13 cellular contexts compared by ENCODE assay signal in genomic region chr13:59038824-59039223, GRCh38.
DNase-seq lines count a peak whose midpoint lies in the region; ATAC-seq, FAIRE-seq and TF ChIP-seq lines count a peak whose summit lies in the region.
"Had no signal": no experiment of that assay in that cellular context is flagged by ENCODE, and none has a peak within 500 bp of the region (broad histone marks: within the 10 kb centered on the region; RNA-seq: fewer than 3 reads in every experiment).

No MANE protein-coding gene starts in this region.

- POLR2A ChIA-PET in IMR-90 (lab: Charles Lee; ENCODE audit: unreplicated experiment) = no interaction called here
- POLR2A ChIA-PET in H1 (lab: Charles Lee; ENCODE audit: partially characterized antibody) = no interaction called here

- H3K9ac ChIP-seq in IMR-90 (ENCODE audit: low read depth, low read length) = no peak overlapping the region
- H3K9ac ChIP-seq in H1 (replicated peaks in 1 of 4; ENCODE audit: extremely low read depth in 1 of 4, low read depth in 3 of 4, low read length in 3 of 4) = no peak overlapping the region

- WGBS in IMR-90 (ENCODE audit: extremely low coverage in 2 of 2, insufficient read length in 1 of 2), 2 experiments = no CpG with 5 or more reads among the region's 1 CpG
- WGBS in H1 (ENCODE audit: extremely low coverage in 1 of 2, insufficient coverage in 1 of 2, insufficient read length in 1 of 2, insufficient replicate concordance in 2 of 2, low coverage in 1 of 2, low lambda C conversion rate in 2 of 2, missing lambda C conversion rate in 1 of 2), 2 experiments = 88% methylated on average over 1 of the region's 1 CpG; no CpG with 5 or more reads in 1 of the 2 experiments

- no peak for TF ChIP-seq EP300 in H1 (IDR thresholded peaks at IDR 0.05; ENCODE audit: borderline replicate concordance in 1 of 2, low read depth in 2 of 2, low read length in 2 of 2)

- FAIRE-seq in H1 (lab: Jason Lieb, UNC) = no peak

- TF ChIP-seq CTCF in IMR-90 (conservative IDR thresholded peaks at IDR 0.05; ENCODE audit: low read depth, low read length) (no peak), H1 (IDR thresholded peaks at IDR 0.05; ENCODE audit: control extremely low read depth in 1 of 3, insufficient read depth in 1 of 3, low read depth in 1 of 3, low read length in 3 of 3) (no peak)

- no peak overlapping the region for H2AK9ac ChIP-seq in IMR-90 (replicated peaks; ENCODE audit: low read depth, low read length, poor library complexity)

- in situ Hi-C loops in IMR-90 (cut with MboI; ENCODE audit: low sequenced_read_pairs) = no loop called here

- H3K56ac ChIP-seq in IMR-90 (ENCODE audit: extremely low read depth, insufficient read depth, low read length) = no peak overlapping the region
- no peak overlapping the region for H3K56ac ChIP-seq in H1 (replicated peaks; ENCODE audit: insufficient read length, low read depth, low read length)

- H3K27me3 ChIP-seq in IMR-90 (ENCODE audit: control insufficient read depth, insufficient read depth, low read length) = no peaks in the 10 kb centered on the region
- H3K27me3 ChIP-seq in H1 (replicated peaks in 1 of 4; ENCODE audit: control insufficient read depth in 3 of 4, extremely low read depth in 1 of 4, insufficient read depth in 3 of 4, low read length in 3 of 4) = no peaks in the 10 kb centered on the region
- H3K27me3 ChIP-seq: right lobe of liver had no signal

- no peaks in the 10 kb centered on the region for H4K20me1 ChIP-seq in IMR-90 (ENCODE audit: insufficient read depth, low read length)
- H4K20me1 ChIP-seq in H1 (replicated peaks in 1 of 2; ENCODE audit: control insufficient read depth in 1 of 2, insufficient read depth in 2 of 2, low read length in 2 of 2) = no peaks in the 10 kb centered on the region

- TF ChIP-seq RAD21 in IMR-90 (IDR thresholded peaks at IDR 0.05; ENCODE audit: low read length) = no peak
- no peak for TF ChIP-seq RAD21 in H1 (IDR thresholded peaks at IDR 0.05 in 1 of 2, conservative IDR thresholded peaks at IDR 0.05 in 1 of 2; ENCODE audit: low read depth in 2 of 2, low read length in 2 of 2)

- H3K79me1 ChIP-seq in IMR-90 (ENCODE audit: low read depth in 1 of 2, low read length in 2 of 2) (no peaks in the 10 kb centered on the region), H1 (ENCODE audit: low read depth, low read length) (no peaks in the 10 kb centered on the region)

- no peak overlapping the region for H2AK5ac ChIP-seq in IMR-90 (ENCODE audit: low read depth, low read length)
- no peak overlapping the region for H2AK5ac ChIP-seq in H1 (ENCODE audit: low read depth, low read length)

- H2BK120ac ChIP-seq in IMR-90 (ENCODE audit: low read depth, low read length) (no peak overlapping the region), H1 (replicated peaks; ENCODE audit: low read depth, low read length) (no peak overlapping the region)

- H3K4ac ChIP-seq in IMR-90 (ENCODE audit: low read depth, low read length) (no peak overlapping the region), H1 (replicated peaks; ENCODE audit: insufficient read length, low read depth, low read length) (no peak overlapping the region)

- no peak overlapping the region for H3K18ac ChIP-seq in IMR-90 (ENCODE audit: low read depth, low read length)
- no peak overlapping the region for H3K18ac ChIP-seq in H1 (ENCODE audit: extremely low read depth, low read length)

- intact Hi-C loops in IMR-90 (cut with micrococcal nuclease) = no loop called here

- no peaks in the 10 kb centered on the region for H3K36me3 ChIP-seq in IMR-90 (ENCODE audit: control insufficient read depth, insufficient read depth, low read length)
- H3K36me3 ChIP-seq in H1 (ENCODE audit: control insufficient read depth in 2 of 4, insufficient read depth in 4 of 4, low read length in 3 of 4) = no peaks in the 10 kb centered on the region
- H3K36me3 ChIP-seq: right lobe of liver had no signal

- no peak overlapping the region for H4K8ac ChIP-seq in IMR-90 (ENCODE audit: low read depth in 2 of 2, low read length in 2 of 2)
- H4K8ac ChIP-seq in H1 (ENCODE audit: extremely low read depth, insufficient read depth, low read length) = no peak overlapping the region

- H3K4me1 ChIP-seq in IMR-90 (ENCODE audit: control insufficient read depth, insufficient read depth, low read length) (no peaks in the 10 kb centered on the region), H1 (replicated peaks in 1 of 4; ENCODE audit: control insufficient read depth in 3 of 4, insufficient read depth in 4 of 4, low read length in 3 of 4) (peaks cover 0 to 6% (median 2%) of the 10 kb centered on the region in 4 experiments; a peak in 1 of 7 replicates)
- H3K4me1 ChIP-seq: right lobe of liver had no signal

- H3K4me3 ChIP-seq in IMR-90 (ENCODE audit: insufficient read depth, low read depth, low read length) (no peak overlapping the region), H1 (ENCODE audit: extremely low read depth in 1 of 4, insufficient read depth in 2 of 4, low read depth in 3 of 4, low read length in 4 of 4) (no peak overlapping the region)
- H3K4me3 ChIP-seq: right lobe of liver had no signal

- TF ChIP-seq POLR2A in IMR-90 (IDR thresholded peaks at IDR 0.05; ENCODE audit: low read depth, low read length) = no peak
- no peak for TF ChIP-seq POLR2A in H1 (IDR thresholded peaks at IDR 0.05; ENCODE audit: control extremely low read depth in 1 of 2, low read depth in 2 of 2, low read length in 2 of 2)

- DNase-seq in IMR-90 (peak; percentile 15), NCI-H748 treated with DMSO at 0.1 percent for 48 hours (lab: John Stamatoyannopoulos, UW) (peak; percentile 39), H1 (ENCODE audit: low read depth in 1 of 2, low spot score in 2 of 2) (no peak), smooth muscle cell of the brain vasculature (ENCODE audit: low read depth, low spot score) (peak; percentile 15), OCI-M2 (lab: John Stamatoyannopoulos, UW; ENCODE audit: unreplicated experiment) (no peak)
- DNase-seq: activated CD4-positive, alpha-beta T cell treated with anti-CD3 and anti-CD28 coated beads, Interleukin-2, amount 10 ng/mL, durations not matched to agents 7 days and 5 days; CD4-positive, alpha-beta memory T cell; HCEC 1CT; left cardiac atrium; NCI-H1105; right lobe of liver had no signal

- no peak overlapping the region for H2AFZ ChIP-seq in IMR-90 (replicated peaks; ENCODE audit: low read length, poor library complexity)
- 0 out of 2 replicates have a peak overlapping the region, but pooled peaks have one; percentile 59 for H2AFZ ChIP-seq in H1 (ENCODE audit: low read length)

- H3K14ac ChIP-seq in IMR-90 (replicated peaks; ENCODE audit: low read depth, low read length) = no peak overlapping the region
- H3K14ac ChIP-seq in H1 (ENCODE audit: insufficient read length) = no peak overlapping the region

- 0 out of 2 replicates have a peak, but pooled peaks have one; percentile 32 for ATAC-seq in IMR-90 (ENCODE audit: low read depth)
- no peak for ATAC-seq in GM19324 (IDR thresholded peaks at IDR 0.05; ENCODE audit: low FRiP score, unreplicated experiment)
- ATAC-seq in esophagus mucosa = no peak
- ATAC-seq: left cardiac atrium, right lobe of liver had no signal

- dilution Hi-C loops in IMR-90 (cut with HindIII; ENCODE audit: low sequenced_read_pairs, unreplicated experiment) = no loop called here

- H2BK20ac ChIP-seq in IMR-90 (ENCODE audit: low read depth, low read length) = no peak overlapping the region
- H2BK20ac ChIP-seq in H1 (ENCODE audit: low read length) = no peak overlapping the region

- H2BK5ac ChIP-seq in IMR-90 (ENCODE audit: low read depth, low read length, poor library complexity, severe bottlenecking) (no peak overlapping the region), H1 (ENCODE audit: low read depth, low read length) (no peak overlapping the region)

- no peak overlapping the region for H2BK12ac ChIP-seq in H1 (ENCODE audit: low read depth, low read length)

- H4K5ac ChIP-seq in IMR-90 (ENCODE audit: low read depth, low read length) (no peak overlapping the region), H1 (ENCODE audit: insufficient read length, low read depth, low read length) (no peak overlapping the region)

- no peak overlapping the region for H3K27ac ChIP-seq in IMR-90 (ENCODE audit: insufficient read depth, low read length)
- H3K27ac ChIP-seq in H1 (ENCODE audit: low read depth, low read length) = no peak overlapping the region
- H3K27ac ChIP-seq: right lobe of liver had no signal

- no peak overlapping the region for H4K91ac ChIP-seq in IMR-90 (ENCODE audit: insufficient read depth, low read depth, low read length)
- H4K91ac ChIP-seq in H1 (replicated peaks; ENCODE audit: insufficient read length, low read length) = no peak overlapping the region

- CTCF ChIA-PET in IMR-90 (lab: Yijun Ruan, JAX) (no interaction called here), H1 (lab: Charles Lee; ENCODE audit: partially characterized antibody) (no interaction called here)

- no peak overlapping the region for H2BK15ac ChIP-seq in IMR-90 (ENCODE audit: low read depth, low read length)
- H2BK15ac ChIP-seq in H1 (ENCODE audit: low read length) = no peak overlapping the region

- H3K23me2 ChIP-seq in H1 (ENCODE audit: low read depth, low read length) = no peaks in the 10 kb centered on the region

- no peak overlapping the region for H3K4me2 ChIP-seq in IMR-90 (ENCODE audit: low read depth, low read length)
- no peak overlapping the region for H3K4me2 ChIP-seq in H1 (ENCODE audit: insufficient read depth in 1 of 2, low read depth in 2 of 2, low read length in 2 of 2)

- no peaks in the 10 kb centered on the region for H3K9me1 ChIP-seq in IMR-90 (ENCODE audit: insufficient read depth, low read length)

- no TSS peak for BruUV-seq in IMR-90 (replicated peaks; lab: Mats Ljungman, UMichigan)

- H3K9me3 ChIP-seq in IMR-90 (ENCODE audit: control insufficient read depth, insufficient read depth, low read length) (no peaks in the 10 kb centered on the region), H1 (ENCODE audit: insufficient read depth in 2 of 2, low read depth in 1 of 2, low read length in 1 of 2) (no peaks in the 10 kb centered on the region)
- H3K9me3 ChIP-seq: right lobe of liver had no signal

- H3K23ac ChIP-seq in IMR-90 (ENCODE audit: low read depth, low read length) (no peak overlapping the region), H1 (ENCODE audit: insufficient read length) (no peak overlapping the region)

- H3K79me2 ChIP-seq in H1 (ENCODE audit: control insufficient read depth in 1 of 2, insufficient read depth in 2 of 2, low read length in 2 of 2) = no peaks in the 10 kb centered on the region

TF ChIP-seq in IMR-90, 13 proteins besides CTCF, POLR2A, EP300 and RAD21 (continues in another document):
- TF ChIP-seq MAZ (IDR thresholded peaks at IDR 0.05; ENCODE audit: borderline replicate concordance, low read depth, low read length) (no peak), SMC3 (IDR thresholded peaks at IDR 0.05; ENCODE audit: low read depth, low read length) (no peak)

TF ChIP-seq in H1, 55 proteins besides CTCF, POLR2A, EP300 and RAD21:
- TF ChIP-seq RNF2 (IDR thresholded peaks at IDR 0.05; ENCODE audit: borderline replicate concordance, low read depth, low read length, missing control alignments, poor library complexity, severe bottlenecking) = no peak

Comparison
In these comparisons a context has a peak if more than half of its experiments do, and no peak if none do; other contexts are left out.
1. DNase-seq: peak in IMR-90 (single experiment), NCI-H748 treated with DMSO at 0.1 percent for 48 hours (single experiment) and smooth muscle cell of the brain vasculature (single experiment); none in H1 (0 of 2) and OCI-M2 (single experiment).